ENCODE assay signal across 6 cellular contexts in genomic region chr17:20579424-20579823, GRCh38. TPM values are rescaled to one million over a fixed set of nuclear protein-coding genes. Genes with fewer than 3 reads are reported as not detected.
"Had no signal": no experiment of that assay in that cellular context is flagged by ENCODE, and none has a peak within 500 bp of the region (broad histone marks: within the 10 kb centered on the region; RNA-seq: fewer than 3 reads in every experiment).

Gene CDRT15L2, plus strand, starts transcription at chr17:20579724. Its CDS starts 20 bp downstream, at chr17:20579744.

RNA-seq across cellular contexts. Expression of gene CDRT15L2, which starts in this region (rescaled TPM):
- total RNA-seq: HepG2, HT-29, HT1080, IMR-90, K562 had no signal
- polyA plus RNA-seq: HepG2, IgD-negative memory B cell, IMR-90, K562 had no signal
